Comparison of ENCODE assay signal across 1 cellular context in the genomic region with DNA sequence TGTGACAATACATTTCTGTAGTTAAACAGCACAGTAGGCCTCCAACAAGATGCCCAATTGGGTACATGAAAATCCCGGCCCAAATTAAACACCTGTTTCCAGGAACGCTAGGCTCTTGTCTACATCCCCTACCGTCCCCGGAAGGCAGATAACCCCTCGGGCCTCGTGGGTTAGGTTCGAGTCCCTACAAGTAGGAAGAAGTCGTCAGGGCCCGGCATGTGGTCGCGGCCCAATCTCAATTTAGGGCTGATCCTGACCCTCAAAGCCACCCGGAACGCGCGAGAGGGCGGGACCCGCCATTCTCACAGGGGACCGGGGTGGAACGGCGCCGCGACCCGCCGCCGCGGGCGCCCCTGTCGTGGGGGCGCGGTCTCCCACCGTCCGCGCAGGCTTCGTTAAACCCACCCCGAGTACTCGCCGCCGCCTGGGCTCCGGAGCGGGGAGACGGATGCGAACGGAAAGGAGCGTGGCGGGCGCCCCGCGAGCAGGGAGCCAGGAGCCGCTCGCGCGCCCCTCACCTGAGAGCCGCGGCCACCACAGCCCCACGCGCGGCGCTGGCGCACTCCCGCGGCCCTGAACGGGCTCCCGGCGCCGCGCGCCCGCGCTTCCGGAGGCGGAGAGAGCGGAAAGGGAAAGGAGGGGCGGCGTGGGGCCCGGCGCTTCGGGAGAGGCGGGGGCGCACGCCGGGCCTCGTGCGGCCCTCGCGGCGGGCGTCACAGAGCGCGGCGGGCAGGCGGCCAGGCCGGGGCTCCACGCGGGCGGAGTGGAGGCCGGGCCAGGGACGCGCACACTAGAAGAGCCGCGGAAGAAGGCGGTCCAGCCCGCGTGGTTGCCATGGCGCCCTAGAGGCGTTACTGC.
TF ChIP-seq lines count a peak whose summit lies in the region.

Gene CFAP97, minus strand, starts transcription at position 621 of the 858 bp plus-strand sequence. CDS start 12,804 bp downstream, outside the sequence.

TF ChIP-seq in HepG2, 621 proteins besides CTCF, POLR2A, EP300 and RAD21 (continued from another document and continues in another):
- TF ChIP-seq RFXAP (CRISPR knock-in tag; IDR thresholded peaks at IDR 0.05; ENCODE audit: borderline replicate concordance) (peak; percentile 77; the same call in 1 of the 2 replicates), UBTF (CRISPR knock-in tag; IDR thresholded peaks at IDR 0.05) (peak; percentile 62; the same call in 1 of the 2 replicates), SNAPC2 (CRISPR knock-in tag; IDR thresholded peaks at IDR 0.05) (0 out of 2 replicates have a peak, but pooled peaks have one; percentile 64), KLF6 (CRISPR knock-in tag; IDR thresholded peaks at IDR 0.05) (peak; percentile 40; the same call in 1 of the 2 replicates), ZIK1 (CRISPR knock-in tag; IDR thresholded peaks at IDR 0.05; ENCODE audit: borderline replicate concordance, low read depth) (peak; percentile 60; the same call in 1 of the 2 replicates), ARNT2 (CRISPR knock-in tag; IDR thresholded peaks at IDR 0.05; ENCODE audit: low read depth) (peak; percentile 92), GABPA (IDR thresholded peaks at IDR 0.05; ENCODE audit: low read depth, low read length) (no peak), GABPA (CRISPR knock-in tag; IDR thresholded peaks at IDR 0.05; ENCODE audit: low read depth) (peak; percentile 10; the same call in 1 of the 2 replicates), TBX2 (CRISPR knock-in tag; IDR thresholded peaks at IDR 0.05; ENCODE audit: borderline replicate concordance) (peak; percentile 42; the same call in 1 of the 2 replicates), STAT5B (CRISPR knock-in tag; IDR thresholded peaks at IDR 0.05) (no peak), KDM2A (CRISPR knock-in tag; IDR thresholded peaks at IDR 0.05; ENCODE audit: borderline replicate concordance, low read depth) (0 out of 2 replicates have a peak, but pooled peaks have one; percentile 24), SP4 (CRISPR knock-in tag; IDR thresholded peaks at IDR 0.05) (peak; percentile 79), SETDB1 (CRISPR knock-in tag; IDR thresholded peaks at IDR 0.05; ENCODE audit: borderline replicate concordance) (no peak), SCMH1 (CRISPR knock-in tag; IDR thresholded peaks at IDR 0.05; ENCODE audit: borderline replicate concordance) (no peak), RFX1 (IDR thresholded peaks at IDR 0.05) (peak; percentile 84), ZNF564 (CRISPR knock-in tag; IDR thresholded peaks at IDR 0.05) (peak; percentile 84; the same call in 1 of the 2 replicates), MZF1 (CRISPR knock-in tag; IDR thresholded peaks at IDR 0.05; ENCODE audit: borderline replicate concordance) (no peak), ZNF749 (CRISPR knock-in tag; IDR thresholded peaks at IDR 0.05; ENCODE audit: borderline replicate concordance) (peak; percentile 84; the same call in 1 of the 2 replicates), GATAD2A (CRISPR knock-in tag; IDR thresholded peaks at IDR 0.05) (no peak), BORCS8-MEF2B (CRISPR knock-in tag; IDR thresholded peaks at IDR 0.05) (peak; percentile 76; the same call in 1 of the 2 replicates), RBM39 (IDR thresholded peaks at IDR 0.05; ENCODE audit: low read depth, low read length, poor library complexity, severe bottlenecking) (peak; percentile 75), NFATC3 (CRISPR knock-in tag; IDR thresholded peaks at IDR 0.05) (no peak), REXO4 (CRISPR knock-in tag; IDR thresholded peaks at IDR 0.05; ENCODE audit: borderline replicate concordance) (0 out of 2 replicates have a peak, but pooled peaks have one; percentile 33), HNF4A (CRISPR knock-in tag; IDR thresholded peaks at IDR 0.05) (no peak), KDM6A (CRISPR knock-in tag; IDR thresholded peaks at IDR 0.05; ENCODE audit: low read depth) (no peak), IKZF4 (CRISPR knock-in tag; IDR thresholded peaks at IDR 0.05; ENCODE audit: borderline replicate concordance, low read depth, not compliant biosample characterization) (peak; percentile 89), ZNF615 (CRISPR knock-in tag; IDR thresholded peaks at IDR 0.05; ENCODE audit: borderline replicate concordance) (no peak), CHD2 (IDR thresholded peaks at IDR 0.05; ENCODE audit: low read depth, low read length) (no peak), XRCC5 (optimal IDR thresholded peaks at IDR 0.05; ENCODE audit: low read length) (no peak), NCOA1 (CRISPR knock-in tag; IDR thresholded peaks at IDR 0.05) (no peak), ZFP36L1 (CRISPR knock-in tag; IDR thresholded peaks at IDR 0.05) (peak; percentile 72; the same call in 1 of the 2 replicates), ZC3H13 (CRISPR knock-in tag; IDR thresholded peaks at IDR 0.05) (0 out of 2 replicates have a peak, but pooled peaks have one; percentile 62), ZBTB38 (CRISPR knock-in tag; IDR thresholded peaks at IDR 0.05) (no peak), ZNF572 (CRISPR knock-in tag; IDR thresholded peaks at IDR 0.05) (no peak), BCL6 (CRISPR knock-in tag; IDR thresholded peaks at IDR 0.05) (0 out of 2 replicates have a peak, but pooled peaks have one; percentile 35), ZNF883 (CRISPR knock-in tag; IDR thresholded peaks at IDR 0.05; ENCODE audit: not compliant biosample characterization) (peak; percentile 57), ZNF674 (CRISPR knock-in tag; IDR thresholded peaks at IDR 0.05; ENCODE audit: low read depth) (no peak), TFE3 (CRISPR knock-in tag; IDR thresholded peaks at IDR 0.05) (no peak), NKX3-1 (CRISPR knock-in tag; IDR thresholded peaks at IDR 0.05) (no peak), TARDBP (CRISPR knock-in tag; IDR thresholded peaks at IDR 0.05) (0 out of 2 replicates have a peak, but pooled peaks have one; percentile 36), ZSCAN21 (CRISPR knock-in tag; IDR thresholded peaks at IDR 0.05; ENCODE audit: borderline replicate concordance) (0 out of 2 replicates have a peak, but pooled peaks have one; percentile 76), CHD4 (IDR thresholded peaks at IDR 0.05; ENCODE audit: borderline replicate concordance, low read length) (no peak)
- TF ChIP-seq, protein P1, sequence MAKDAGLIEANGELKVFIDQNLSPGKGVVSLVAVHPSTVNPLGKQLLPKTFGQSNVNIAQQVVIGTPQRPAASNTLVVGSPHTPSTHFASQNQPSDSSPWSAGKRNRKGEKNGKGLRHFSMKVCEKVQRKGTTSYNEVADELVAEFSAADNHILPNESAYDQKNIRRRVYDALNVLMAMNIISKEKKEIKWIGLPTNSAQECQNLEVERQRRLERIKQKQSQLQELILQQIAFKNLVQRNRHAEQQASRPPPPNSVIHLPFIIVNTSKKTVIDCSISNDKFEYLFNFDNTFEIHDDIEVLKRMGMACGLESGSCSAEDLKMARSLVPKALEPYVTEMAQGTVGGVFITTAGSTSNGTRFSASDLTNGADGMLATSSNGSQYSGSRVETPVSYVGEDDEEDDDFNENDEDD (CRISPR knock-in tag; IDR thresholded peaks at IDR 0.05; ENCODE audit: borderline replicate concordance), result peak; percentile 81; the same call in 1 of the 2 replicates
- TF ChIP-seq, protein P2, sequence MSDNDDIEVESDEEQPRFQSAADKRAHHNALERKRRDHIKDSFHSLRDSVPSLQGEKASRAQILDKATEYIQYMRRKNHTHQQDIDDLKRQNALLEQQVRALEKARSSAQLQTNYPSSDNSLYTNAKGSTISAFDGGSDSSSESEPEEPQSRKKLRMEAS (IDR thresholded peaks at IDR 0.05), result peak; percentile 94
- TF ChIP-seq, protein P3, sequence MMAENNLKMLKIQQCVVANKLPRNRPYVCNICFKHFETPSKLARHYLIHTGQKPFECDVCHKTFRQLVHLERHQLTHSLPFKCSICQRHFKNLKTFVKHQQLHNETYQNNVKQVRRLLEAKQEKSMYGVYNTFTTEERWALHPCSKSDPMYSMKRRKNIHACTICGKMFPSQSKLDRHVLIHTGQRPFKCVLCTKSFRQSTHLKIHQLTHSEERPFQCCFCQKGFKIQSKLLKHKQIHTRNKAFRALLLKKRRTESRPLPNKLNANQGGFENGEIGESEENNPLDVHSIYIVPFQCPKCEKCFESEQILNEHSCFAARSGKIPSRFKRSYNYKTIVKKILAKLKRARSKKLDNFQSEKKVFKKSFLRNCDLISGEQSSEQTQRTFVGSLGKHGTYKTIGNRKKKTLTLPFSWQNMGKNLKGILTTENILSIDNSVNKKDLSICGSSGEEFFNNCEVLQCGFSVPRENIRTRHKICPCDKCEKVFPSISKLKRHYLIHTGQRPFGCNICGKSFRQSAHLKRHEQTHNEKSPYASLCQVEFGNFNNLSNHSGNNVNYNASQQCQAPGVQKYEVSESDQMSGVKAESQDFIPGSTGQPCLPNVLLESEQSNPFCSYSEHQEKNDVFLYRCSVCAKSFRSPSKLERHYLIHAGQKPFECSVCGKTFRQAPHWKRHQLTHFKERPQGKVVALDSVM (CRISPR knock-in tag; IDR thresholded peaks at IDR 0.05), result peak; percentile 39; the same call in 1 of the 2 replicates
- TF ChIP-seq, protein P4, sequence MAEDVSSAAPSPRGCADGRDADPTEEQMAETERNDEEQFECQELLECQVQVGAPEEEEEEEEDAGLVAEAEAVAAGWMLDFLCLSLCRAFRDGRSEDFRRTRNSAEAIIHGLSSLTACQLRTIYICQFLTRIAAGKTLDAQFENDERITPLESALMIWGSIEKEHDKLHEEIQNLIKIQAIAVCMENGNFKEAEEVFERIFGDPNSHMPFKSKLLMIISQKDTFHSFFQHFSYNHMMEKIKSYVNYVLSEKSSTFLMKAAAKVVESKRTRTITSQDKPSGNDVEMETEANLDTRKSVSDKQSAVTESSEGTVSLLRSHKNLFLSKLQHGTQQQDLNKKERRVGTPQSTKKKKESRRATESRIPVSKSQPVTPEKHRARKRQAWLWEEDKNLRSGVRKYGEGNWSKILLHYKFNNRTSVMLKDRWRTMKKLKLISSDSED (CRISPR knock-in tag; IDR thresholded peaks at IDR 0.05), result 0 out of 2 replicates have a peak, but pooled peaks have one; percentile 31
- TF ChIP-seq, protein P5, sequence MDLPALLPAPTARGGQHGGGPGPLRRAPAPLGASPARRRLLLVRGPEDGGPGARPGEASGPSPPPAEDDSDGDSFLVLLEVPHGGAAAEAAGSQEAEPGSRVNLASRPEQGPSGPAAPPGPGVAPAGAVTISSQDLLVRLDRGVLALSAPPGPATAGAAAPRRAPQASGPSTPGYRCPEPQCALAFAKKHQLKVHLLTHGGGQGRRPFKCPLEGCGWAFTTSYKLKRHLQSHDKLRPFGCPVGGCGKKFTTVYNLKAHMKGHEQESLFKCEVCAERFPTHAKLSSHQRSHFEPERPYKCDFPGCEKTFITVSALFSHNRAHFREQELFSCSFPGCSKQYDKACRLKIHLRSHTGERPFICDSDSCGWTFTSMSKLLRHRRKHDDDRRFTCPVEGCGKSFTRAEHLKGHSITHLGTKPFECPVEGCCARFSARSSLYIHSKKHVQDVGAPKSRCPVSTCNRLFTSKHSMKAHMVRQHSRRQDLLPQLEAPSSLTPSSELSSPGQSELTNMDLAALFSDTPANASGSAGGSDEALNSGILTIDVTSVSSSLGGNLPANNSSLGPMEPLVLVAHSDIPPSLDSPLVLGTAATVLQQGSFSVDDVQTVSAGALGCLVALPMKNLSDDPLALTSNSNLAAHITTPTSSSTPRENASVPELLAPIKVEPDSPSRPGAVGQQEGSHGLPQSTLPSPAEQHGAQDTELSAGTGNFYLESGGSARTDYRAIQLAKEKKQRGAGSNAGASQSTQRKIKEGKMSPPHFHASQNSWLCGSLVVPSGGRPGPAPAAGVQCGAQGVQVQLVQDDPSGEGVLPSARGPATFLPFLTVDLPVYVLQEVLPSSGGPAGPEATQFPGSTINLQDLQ (CRISPR knock-in tag; IDR thresholded peaks at IDR 0.05), result 0 out of 2 replicates have a peak, but pooled peaks have one; percentile 31
- TF ChIP-seq, protein P6, sequence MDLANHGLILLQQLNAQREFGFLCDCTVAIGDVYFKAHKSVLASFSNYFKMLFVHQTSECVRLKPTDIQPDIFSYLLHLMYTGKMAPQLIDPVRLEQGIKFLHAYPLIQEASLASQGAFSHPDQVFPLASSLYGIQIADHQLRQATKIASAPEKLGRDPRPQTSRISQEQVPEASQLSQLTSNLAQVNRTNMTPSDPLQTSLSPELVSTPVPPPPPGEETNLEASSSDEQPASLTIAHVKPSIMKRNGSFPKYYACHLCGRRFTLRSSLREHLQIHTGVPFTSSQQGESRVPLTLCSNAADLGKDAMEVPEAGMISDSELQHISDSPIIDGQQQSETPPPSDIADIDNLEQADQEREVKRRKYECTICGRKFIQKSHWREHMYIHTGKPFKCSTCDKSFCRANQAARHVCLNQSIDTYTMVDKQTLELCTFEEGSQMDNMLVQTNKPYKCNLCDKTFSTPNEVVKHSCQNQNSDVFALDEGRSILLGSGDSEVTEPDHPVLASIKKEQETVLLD (CRISPR knock-in tag; IDR thresholded peaks at IDR 0.05; ENCODE audit: low read depth), result peak; percentile 80; the same call in 1 of the 2 replicates
